1 cellular context compared by ENCODE assay signal in the genomic region with DNA sequence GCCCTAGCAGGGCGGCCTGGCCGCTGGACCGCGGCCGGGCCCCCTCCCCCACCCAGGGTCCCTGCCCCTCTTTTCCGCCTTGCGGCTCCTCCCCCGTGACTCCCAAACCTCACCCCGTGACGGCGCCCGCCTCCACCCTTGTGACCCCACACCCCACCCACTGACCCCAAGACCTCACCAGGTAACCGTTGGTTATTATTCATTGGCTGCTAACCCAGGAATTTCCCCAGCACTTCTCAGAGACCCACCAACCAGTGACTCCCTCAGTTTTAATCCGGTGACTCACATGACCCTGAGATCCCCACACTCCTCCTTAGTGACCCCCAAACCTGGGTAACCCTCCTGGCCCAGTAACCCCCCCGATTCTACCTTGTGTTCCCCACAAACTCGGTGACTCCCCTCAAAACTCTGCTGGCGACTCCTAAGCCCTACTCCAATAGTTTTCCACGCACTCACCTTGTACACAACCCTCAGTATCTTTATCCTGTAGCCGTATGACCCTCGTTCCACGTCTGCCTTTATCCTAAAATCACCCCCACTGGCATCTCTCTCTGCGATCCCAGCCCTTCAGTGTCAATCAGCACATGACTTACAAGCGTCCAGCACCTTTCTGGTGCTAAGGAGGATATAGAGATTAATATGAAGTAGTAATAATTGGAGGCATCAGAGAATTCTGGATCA.
A peak's percentile ranks its signal among the peaks of the same experiment; 100 is the strongest.
TF ChIP-seq lines count a peak whose summit lies in the region.

No MANE protein-coding gene starts in this region.

TF ChIP-seq in K562, 482 proteins besides CTCF, POLR2A, EP300 and RAD21 (continued from another document):
- TF ChIP-seq, protein P1, sequence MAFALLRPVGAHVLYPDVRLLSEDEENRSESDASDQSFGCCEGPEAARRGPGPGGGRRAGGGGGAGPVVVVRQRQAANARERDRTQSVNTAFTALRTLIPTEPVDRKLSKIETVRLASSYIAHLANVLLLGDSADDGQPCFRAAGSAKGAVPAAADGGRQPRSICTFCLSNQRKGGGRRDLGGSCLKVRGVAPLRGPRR (CRISPR knock-in tag; IDR thresholded peaks at IDR 0.05), result peak; percentile 69; the same call in 1 of the 2 replicates
- TF ChIP-seq HDAC1 (IDR thresholded peaks at IDR 0.05), result peak in 1 of 2 experiments; percentile 60; a peak in 2 of 4 replicates
- TF ChIP-seq ZNF23 (CRISPR knock-in tag; IDR thresholded peaks at IDR 0.05), result no peak
